In the genomic region with DNA sequence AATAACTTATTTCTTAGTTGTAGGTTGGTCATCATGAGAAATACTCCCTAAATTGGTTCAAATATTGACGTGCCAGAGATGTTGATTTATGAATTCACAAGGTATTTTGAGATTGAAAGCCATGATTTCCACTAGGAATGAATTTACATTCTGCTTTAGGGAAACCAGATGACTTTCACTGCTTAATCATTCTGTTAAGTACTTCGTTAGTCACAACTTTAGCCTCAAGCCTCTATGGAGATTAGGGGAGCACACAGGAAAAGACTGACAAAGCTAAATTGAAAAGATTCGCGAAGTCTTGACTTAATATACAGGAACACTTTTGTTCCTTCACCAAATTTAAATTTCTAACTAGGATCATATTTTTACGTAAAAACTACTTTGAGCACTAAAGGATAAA, we compare ENCODE assay signal across 21 cellular contexts.
DNase-seq lines count a peak whose midpoint lies in the region; ATAC-seq and TF ChIP-seq lines count a peak whose summit lies in the region.
"Had no signal": no experiment of that assay in that cellular context is flagged by ENCODE, and none has a peak within 500 bp of the region (broad histone marks: within the 10 kb centered on the region; RNA-seq: fewer than 3 reads in every experiment).

No MANE protein-coding gene starts in this region.

- ATAC-seq in foreskin keratinocyte (peak; percentile 83), omental fat pad (ENCODE audit: low FRiP score) (no peak), GM19324 (IDR thresholded peaks at IDR 0.05; ENCODE audit: low FRiP score, unreplicated experiment) (no peak)

- no peaks in the 10 kb centered on the region for H3K4me1 ChIP-seq in foreskin keratinocyte
- H3K4me1 ChIP-seq: HAP-1 had no signal

- no peaks in the 10 kb centered on the region for H3K36me3 ChIP-seq in SK-N-MC (ENCODE audit: insufficient read depth, low read length)
- H3K36me3 ChIP-seq: HAP-1 had no signal

- H3K4me3 ChIP-seq in SK-N-MC (peak overlapping the region; percentile 13), retinal pigment epithelial cell (ENCODE audit: low read length) (no peak overlapping the region)
- H3K4me3 ChIP-seq: HAP-1 had no signal

- H3K9me3 ChIP-seq in SK-N-MC (ENCODE audit: low read depth, low read length), result no peaks in the 10 kb centered on the region
- H3K9me3 ChIP-seq: HAP-1 had no signal

- TF ChIP-seq CTCF in foreskin keratinocyte (conservative IDR thresholded peaks at IDR 0.05), result no peak
- no peak for TF ChIP-seq CTCF in retinal pigment epithelial cell (conservative IDR thresholded peaks at IDR 0.05; ENCODE audit: low read depth, low read length)
- TF ChIP-seq CTCF in omental fat pad (IDR thresholded peaks at IDR 0.05), result no peak

- H3K27ac ChIP-seq in SK-N-MC (peak overlapping the region; percentile 80), foreskin keratinocyte (no peak overlapping the region)
- H3K27ac ChIP-seq: C4-2B had no signal

- DNase-seq in M059J (ENCODE audit: low read depth) (peak; percentile 14), SK-N-MC (ENCODE audit: low read depth, low spot score) (peak; percentile 48), foreskin keratinocyte (peak; percentile 16 to 38), retinal pigment epithelial cell (ENCODE audit: low read depth) (peak; percentile 65), omental fat pad (ENCODE audit: low spot score) (no peak), germinal center (ENCODE audit: low spot score) (no peak)
- DNase-seq: AML-193; DND-41; IMR-90; NCI-H1092; NCI-H146; NCI-H2029 treated with DMSO at 0.1 percent for 48 hours; NCI-H2171 treated with DMSO at 0.1 percent for 48 hours; NCI-H446 treated with DMSO at 0.1 percent for 48 hours; NCI-H69; NK-92 treated with Interleukin-12 subunit alpha and Interleukin-12 subunit beta, amount 100 ng/mL, for 24 hours; RPMI8226; SHP77 treated with DMSO at 0.1 percent for 48 hours had no signal

- no peak overlapping the region for H3K9ac ChIP-seq in SK-N-MC (ENCODE audit: insufficient read length)

- peaks cover 7% of the 10 kb centered on the region for H3K27me3 ChIP-seq in foreskin keratinocyte

Comparison
In these comparisons a context has a peak if more than half of its experiments do, and no peak if none do; other contexts are left out.
1. DNase-seq: peak in M059J (single experiment), SK-N-MC (single experiment), foreskin keratinocyte (2 of 2) and retinal pigment epithelial cell (single experiment); none in omental fat pad (single experiment) and germinal center (single experiment).